Comparison of ENCODE assay signal across 21 cellular contexts in the genomic region with DNA sequence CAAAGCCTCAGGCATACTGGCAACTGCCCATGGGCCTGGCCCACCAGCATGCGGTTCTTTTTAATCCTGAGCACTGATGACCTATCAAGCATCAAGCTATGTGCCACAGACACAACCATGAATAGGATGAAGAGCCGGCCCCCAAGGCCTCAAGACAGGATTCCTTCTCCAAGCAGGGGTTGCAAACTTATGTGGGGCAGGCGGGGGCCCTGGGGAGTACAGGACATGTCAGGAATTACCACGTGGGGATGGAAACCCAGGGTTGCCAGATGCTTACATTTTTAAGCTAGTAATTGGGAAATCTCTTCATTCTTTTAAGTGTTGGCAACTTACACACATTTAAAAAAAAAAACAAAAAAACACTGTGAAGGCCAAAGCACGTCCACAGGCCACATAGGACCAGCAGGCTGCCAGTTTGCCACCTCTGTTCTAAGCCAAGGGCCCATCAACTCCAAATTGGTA. TPM values are rescaled to one million over a fixed set of nuclear protein-coding genes. Genes with fewer than 3 reads are reported as not detected.
A peak's percentile ranks its signal among the peaks of the same experiment; 100 is the strongest.
DNase-seq lines count a peak whose midpoint lies in the region; ATAC-seq, FAIRE-seq and TF ChIP-seq lines count a peak whose summit lies in the region.
"Had no signal": no experiment of that assay in that cellular context is flagged by ENCODE, and none has a peak within 500 bp of the region (broad histone marks: within the 10 kb centered on the region; RNA-seq: fewer than 3 reads in every experiment).

No MANE protein-coding gene starts in this region.

- POLR2A ChIA-PET in HepG2 (lab: Yijun Ruan, JAX), result no interaction called here

- H3K4me1 ChIP-seq in HepG2 (ENCODE audit: insufficient read depth, low read length) (peaks cover 61% of the 10 kb centered on the region), right lobe of liver (peaks cover 0 to 37% (median 9%) of the 10 kb centered on the region in 4 donors)
- H3K4me1 ChIP-seq: esophagus muscularis mucosa, pancreas had no signal

- DNase-seq in HepG2 (ENCODE audit: low spot score) (no peak), right lobe of liver (no peak), choroid plexus epithelial cell (ENCODE audit: low read depth) (peak; percentile 67), left lobe of liver (ENCODE audit: low spot score) (no peak), type B pancreatic cell (ENCODE audit: extremely low spot score, unreplicated experiment) (no peak), SKM-1 (lab: John Stamatoyannopoulos, UW; ENCODE audit: unreplicated experiment) (no peak)
- DNase-seq in activated CD4-positive, alpha-beta T cell treated with anti-CD3 and anti-CD28 coated beads, Interleukin-2, amount 50 U/mL, for 48 hours, result no peak
- DNase-seq: COR-L47, HCEC 1CT, MM.1S, NCI-H1694 treated with DMSO at 0.1 percent for 48 hours, NCI-H345, SHP77 had no signal

- no TSS peak for BruUV-seq in HepG2 (replicated peaks; lab: Mats Ljungman, UMichigan)

- H3K9me3 ChIP-seq in HepG2 (ENCODE audit: low read length) (no peaks in the 10 kb centered on the region), right lobe of liver (no peaks in the 10 kb centered on the region)
- H3K9me3 ChIP-seq: esophagus muscularis mucosa, pancreas had no signal

- TF ChIP-seq EP300 in HepG2 (IDR thresholded peaks at IDR 0.05; ENCODE audit: low read depth in 2 of 2, low read length in 2 of 2), result no peak
- no peak for TF ChIP-seq EP300 in HepG2 (CRISPR knock-in tag; IDR thresholded peaks at IDR 0.05; ENCODE audit: borderline replicate concordance)

- H3K9me3 Mint-ChIP-seq in type B pancreatic cell, result no peaks in the 10 kb centered on the region

- FAIRE-seq in HepG2 (lab: Jason Lieb, UNC), result no peak
- FAIRE-seq: A204.1, GM12892, pancreas had no signal

- H2AFZ ChIP-seq in HepG2 (ENCODE audit: low read length), result no peak overlapping the region

- WGBS in HepG2 (ENCODE audit: low lambda C conversion rate), result 78% methylated on average over 5 of the region's 5 CpGs
- 44% methylated on average over 3 of the region's 5 CpGs for WGBS in right lobe of liver (ENCODE audit: insufficient coverage, low coverage, low lambda C conversion rate, missing lambda C conversion rate)

- H3K27ac ChIP-seq in HepG2 (ENCODE audit: extremely low read length, insufficient read depth, low read length) (peak overlapping the region; percentile 74), right lobe of liver (peak overlapping the region in 1 of 3 donors; percentile 22)
- H3K27ac ChIP-seq: esophagus muscularis mucosa, pancreas had no signal

- no peak for TF ChIP-seq RAD21 in HepG2 (CRISPR knock-in tag; IDR thresholded peaks at IDR 0.05)

- no peak overlapping the region for H3K9ac ChIP-seq in HepG2 (ENCODE audit: insufficient read depth, low read depth, low read length)

- no peaks in the 10 kb centered on the region for H4K20me1 ChIP-seq in HepG2 (ENCODE audit: insufficient read depth, low read length)

- no peaks in the 10 kb centered on the region for H3K27me3 Mint-ChIP-seq in type B pancreatic cell

- peak overlapping the region; percentile 85 for H3K27ac Mint-ChIP-seq in type B pancreatic cell
- H3K27ac Mint-ChIP-seq: T-helper 1 cell treated with Interleukin-12 subunit alpha and Interleukin-12 subunit beta and Interleukin-4 antibody, amounts not matched to agents 30 μg/mL and 1 μg/mL, for 36 hours had no signal

- H3K36me3 Mint-ChIP-seq in type B pancreatic cell, result peaks cover 4% of the 10 kb centered on the region

- no peak for ATAC-seq in HepG2
- no peak for ATAC-seq in right lobe of liver
- ATAC-seq in left lobe of liver, result peak; percentile 12
- no peak for ATAC-seq in HG03378 (IDR thresholded peaks at IDR 0.05; ENCODE audit: unreplicated experiment)
- ATAC-seq: activated CD4-positive, CD25-positive, alpha-beta regulatory T cell treated with anti-CD3 and anti-CD28 coated beads, Interleukin-2, amount 50 U/mL, for 24 hours had no signal

- peak overlapping the region; percentile 94; the same call in 1 of the 2 replicates for H3K4me2 ChIP-seq in HepG2 (ENCODE audit: low read depth, low read length)
- H3K4me2 ChIP-seq: smooth muscle cell had no signal

- H3K4me3 ChIP-seq in HepG2 (replicated peaks in 1 of 3; ENCODE audit: insufficient read depth in 1 of 3, low read depth in 2 of 3, low read length in 3 of 3) (no peak overlapping the region), right lobe of liver (no peak overlapping the region), choroid plexus epithelial cell (ENCODE audit: low read depth, low read length) (no peak overlapping the region)
- H3K4me3 ChIP-seq: esophagus muscularis mucosa, pancreas, smooth muscle cell had no signal

- peaks cover 30% of the 10 kb centered on the region for H3K4me1 Mint-ChIP-seq in type B pancreatic cell (ENCODE audit: unreplicated experiment)

- H3K27me3 ChIP-seq in HepG2 (ENCODE audit: control insufficient read depth in 1 of 2, insufficient read depth in 2 of 2, low read length in 2 of 2), result no peaks in the 10 kb centered on the region
- no peaks in the 10 kb centered on the region for H3K27me3 ChIP-seq in right lobe of liver
- H3K27me3 ChIP-seq: esophagus muscularis mucosa, pancreas had no signal

- H3K4me3 Mint-ChIP-seq in type B pancreatic cell, result no peak overlapping the region
- H3K4me3 Mint-ChIP-seq: T-helper 1 cell treated with Interleukin-12 subunit alpha and Interleukin-12 subunit beta and Interleukin-4 antibody, amounts not matched to agents 30 μg/mL and 1 μg/mL, for 36 hours had no signal

- CTCF ChIA-PET in HepG2 (lab: Yijun Ruan, JAX; ENCODE audit: low intra/inter-chr PET ratio, low total read pairs), result no interaction called here

- TF ChIP-seq CTCF in HepG2 (CRISPR knock-in tag; IDR thresholded peaks at IDR 0.05) (no peak), right lobe of liver (IDR thresholded peaks at IDR 0.05) (no peak), choroid plexus epithelial cell (conservative IDR thresholded peaks at IDR 0.05; ENCODE audit: low read depth, low read length) (no peak), type B pancreatic cell (conservative IDR thresholded peaks at IDR 0.05) (no peak)

- H3K79me2 ChIP-seq in HepG2 (ENCODE audit: insufficient read depth, low read length), result no peaks in the 10 kb centered on the region

- no peak for TF ChIP-seq POLR2A in HepG2 (IDR thresholded peaks at IDR 0.05; ENCODE audit: insufficient read depth in 1 of 2, low read depth in 2 of 2, low read length in 2 of 2)
- TF ChIP-seq POLR2A in right lobe of liver (IDR thresholded peaks at IDR 0.05), result no peak

- H3K36me3 ChIP-seq in HepG2 (replicated peaks in 1 of 2; ENCODE audit: control insufficient read depth in 1 of 2, insufficient read depth in 2 of 2, low read length in 2 of 2), result peaks cover 0 to 1% of the 10 kb centered on the region in 2 experiments; a peak in 2 of 5 replicates
- H3K36me3 ChIP-seq in right lobe of liver, result peaks cover 0 to 48% (median 10%) of the 10 kb centered on the region in 4 donors
- H3K36me3 ChIP-seq: pancreas had no signal

- in situ Hi-C loops in HepG2 (cut with HindIII; ENCODE audit: extremely low pct_ligation_motif_present, low pct_unique_long_range_greater_than_20kb), result loop anchor here (25.0 kb wide), 1 partner anchor 536 kb away; no protein-coding TSS in a partner anchor

- intact Hi-C loops in HepG2 (cut with micrococcal nuclease; ENCODE audit: unreplicated experiment) (no loop called here), right lobe of liver (cut with DNase I) (no loop called here)

TF ChIP-seq in HepG2, 621 proteins besides CTCF, POLR2A, EP300 and RAD21 (continues in another document):
- TF ChIP-seq, protein P1, sequence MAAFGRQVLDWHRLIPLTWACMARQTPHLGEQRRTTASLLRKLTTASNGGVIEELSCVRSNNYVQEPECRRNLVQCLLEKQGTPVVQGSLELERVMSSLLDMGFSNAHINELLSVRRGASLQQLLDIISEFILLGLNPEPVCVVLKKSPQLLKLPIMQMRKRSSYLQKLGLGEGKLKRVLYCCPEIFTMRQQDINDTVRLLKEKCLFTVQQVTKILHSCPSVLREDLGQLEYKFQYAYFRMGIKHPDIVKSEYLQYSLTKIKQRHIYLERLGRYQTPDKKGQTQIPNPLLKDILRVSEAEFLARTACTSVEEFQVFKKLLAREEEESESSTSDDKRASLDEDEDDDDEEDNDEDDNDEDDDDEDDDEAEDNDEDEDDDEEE (CRISPR knock-in tag; IDR thresholded peaks at IDR 0.05), result 0 out of 2 replicates have a peak, but pooled peaks have one; percentile 41
- TF ChIP-seq PHF8 (CRISPR knock-in tag; IDR thresholded peaks at IDR 0.05) (0 out of 2 replicates have a peak, but pooled peaks have one; percentile 5), PRPF4 (IDR thresholded peaks at IDR 0.05; ENCODE audit: low read depth, low read length, poor library complexity, severe bottlenecking) (no peak)

RNA-seq across cellular contexts. Expression of a gene that starts 32.9 kb away (rescaled TPM):
- total RNA-seq in HepG2 (2016; rRNA removed; fragmentation: Illumina TruSeq; extraction: Trizol), result 21.2 and 26.9 TPM in 2 replicates
- total RNA-seq in HepG2 (2016; cell fraction: cytosol; rRNA removed; fragmentation: Illumina TruSeq; extraction: Trizol; ENCODE audit: low read depth), result 3.3 and 3.6 TPM in 2 replicates
- 21.4 and 23.7 TPM in 2 replicates for total RNA-seq in HepG2 (2016; cell fraction: insoluble cytoplasmic fraction; rRNA removed; fragmentation: Illumina TruSeq; extraction: Trizol)
- 5.1 and 6.3 TPM in 2 replicates for total RNA-seq in HepG2 (2016; cell fraction: membrane; rRNA removed; fragmentation: Illumina TruSeq; extraction: Trizol)
- total RNA-seq in HepG2 (2016; cell fraction: nucleus; rRNA removed; fragmentation: Illumina TruSeq; extraction: Trizol), result 21.5 and 22.1 TPM in 2 replicates
- polyA plus RNA-seq in HepG2 (2011; rRNA removed), result 71.9 and 88.5 TPM in 2 replicates
- 48.3 and 55.2 TPM in 2 replicates for polyA plus RNA-seq in HepG2 (2011; cell fraction: cytosol; rRNA removed)
- 155 and 175 TPM in 2 replicates for polyA plus RNA-seq in HepG2 (2011; cell fraction: nucleus; rRNA removed)
- polyA plus RNA-seq in HepG2 (2012), result 58.0 and 95.2 TPM in 2 replicates
- polyA plus RNA-seq in HepG2 (2016; cell fraction: cytosol; fragmentation: Illumina TruSeq; extraction: Trizol; ENCODE audit: low read depth), result 3.2 and 4.0 TPM in 2 replicates
- polyA plus RNA-seq in HepG2 (2016; cell fraction: insoluble cytoplasmic fraction; fragmentation: Illumina TruSeq; extraction: Trizol; ENCODE audit: low read depth), result 25.8 and 27.9 TPM in 2 replicates
- 5.6 and 5.9 TPM in 2 replicates for polyA plus RNA-seq in HepG2 (2016; cell fraction: membrane; fragmentation: Illumina TruSeq; extraction: Trizol; ENCODE audit: low read depth)
- polyA plus RNA-seq in HepG2 (2016; cell fraction: nucleus; fragmentation: Illumina TruSeq; extraction: Trizol; ENCODE audit: insufficient read depth, low read depth), result 56.0 and 59.9 TPM in 2 replicates
- 7.9 and 48.3 TPM in 2 replicates for polyA minus RNA-seq in HepG2 (2011; rRNA and poly(A)+ RNA removed; ENCODE audit: low replicate concordance)
- polyA minus RNA-seq in HepG2 (2011; cell fraction: cytosol; rRNA and poly(A)+ RNA removed), result 15.6 and 18.9 TPM in 2 replicates
- polyA minus RNA-seq in HepG2 (2011; cell fraction: nucleus; rRNA and poly(A)+ RNA removed), result 54.7 and 82.6 TPM in 2 replicates
- total RNA-seq in right lobe of liver, result 100 to 1,000 TPM in 5 of 6 experiments, 10 to 100 TPM in 1; 65.5 to 366 (median 233) TPM
- total RNA-seq in left lobe of liver, result 279 TPM
- 32.0 and 56.1 TPM in 2 replicates for total RNA-seq in type B pancreatic cell (ENCODE audit: low replicate concordance)
